In genomic region chrX:72081605-72082320, GRCh38 we compare ENCODE assay signal across 22 cellular contexts. TPM values are rescaled to one million over a fixed set of nuclear protein-coding genes. Genes with fewer than 3 reads are reported as not detected.
DNase-seq lines count a peak whose midpoint lies in the region; ATAC-seq and TF ChIP-seq lines count a peak whose summit lies in the region.
"Had no signal": no experiment of that assay in that cellular context is flagged by ENCODE, and none has a peak within 500 bp of the region (broad histone marks: within the 10 kb centered on the region; RNA-seq: fewer than 3 reads in every experiment).

No MANE protein-coding gene starts in this region.

- peaks cover 21% of the 10 kb centered on the region for H3K4me1 Mint-ChIP-seq in progenitor cell of endocrine pancreas (ENCODE audit: low read depth)

- no peaks in the 10 kb centered on the region for H3K36me3 Mint-ChIP-seq in progenitor cell of endocrine pancreas (ENCODE audit: insufficient read depth)
- H3K36me3 Mint-ChIP-seq: activated CD8-positive, alpha-beta memory T cell treated with anti-CD3 and anti-CD28 coated beads, Interleukin-2, amount 10 ng/mL, durations not matched to agents 7 days and 5 days; activated naive CD8-positive, alpha-beta T cell treated with anti-CD3 and anti-CD28 coated beads for 36 hours; stimulated activated naive B cell treated with anti-CD40 and anti-IgM and Interleukin-4, amounts not matched to agents 10 μg/mL and 1 μg/mL and 100 μg/mL, for 72 hours had no signal

- no peak for TF ChIP-seq CTCF in progenitor cell of endocrine pancreas (IDR thresholded peaks at IDR 0.05; ENCODE audit: unreplicated experiment)

- no peaks in the 10 kb centered on the region for H3K27me3 Mint-ChIP-seq in progenitor cell of endocrine pancreas

- ATAC-seq in HG03378 (IDR thresholded peaks at IDR 0.05; ENCODE audit: unreplicated experiment) (no peak), GM19023 (IDR thresholded peaks at IDR 0.05; ENCODE audit: unreplicated experiment) (no peak)
- ATAC-seq: activated CD8-positive, alpha-beta memory T cell treated with anti-CD3 and anti-CD28 coated beads, Interleukin-2, amount 10 ng/mL, durations not matched to agents 7 days and 5 days; foreskin keratinocyte; stimulated activated naive B cell treated with anti-CD40 and anti-IgM and Interleukin-4, amounts not matched to agents 10 μg/mL and 1 μg/mL and 100 μg/mL, for 72 hours had no signal

- peak overlapping the region; percentile 95 for H3K27ac Mint-ChIP-seq in progenitor cell of endocrine pancreas
- H3K27ac Mint-ChIP-seq: activated CD8-positive, alpha-beta memory T cell treated with anti-CD3 and anti-CD28 coated beads, Interleukin-2, amount 10 ng/mL, durations not matched to agents 7 days and 5 days; activated naive CD8-positive, alpha-beta T cell treated with anti-CD3 and anti-CD28 coated beads for 36 hours; activated T-helper 1 cell treated with anti-CD3 and anti-CD28 coated beads, Interleukin-12 subunit alpha, Interleukin-12 subunit beta, Interleukin-2, Interleukin-4 antibody, amounts not matched to agents 30 ng/mL and 10 ng/mL and 1 ng/mL, durations not matched to agents 14 hours and 24 hours and 36 hours; stimulated activated naive B cell treated with anti-CD40 and anti-IgM and Interleukin-4, amounts not matched to agents 10 μg/mL and 1 μg/mL and 100 μg/mL, for 72 hours; T-helper 2 cell treated with Interferon-gamma antibody and Interleukin-4, amounts not matched to agents 5 μg/mL and 100 μg/mL, for 36 hours had no signal

- peaks cover 17% of the 10 kb centered on the region for H3K9me3 Mint-ChIP-seq in progenitor cell of endocrine pancreas (ENCODE audit: low read depth)
- H3K9me3 Mint-ChIP-seq: activated naive CD8-positive, alpha-beta T cell treated with anti-CD3 and anti-CD28 coated beads for 36 hours; activated T-helper 1 cell treated with anti-CD3 and anti-CD28 coated beads, Interleukin-12 subunit alpha, Interleukin-12 subunit beta, Interleukin-2, Interleukin-4 antibody, amounts not matched to agents 30 ng/mL and 10 ng/mL and 1 ng/mL, durations not matched to agents 14 hours and 24 hours and 36 hours; stimulated activated naive B cell treated with anti-CD40 and anti-IgM and Interleukin-4, amounts not matched to agents 10 μg/mL and 1 μg/mL and 100 μg/mL, for 72 hours; T-helper 2 cell treated with Interferon-gamma antibody and Interleukin-4, amounts not matched to agents 5 μg/mL and 100 μg/mL, for 36 hours had no signal

- H3K4me3 Mint-ChIP-seq in progenitor cell of endocrine pancreas (ENCODE audit: low read depth) = no peak overlapping the region
- H3K4me3 Mint-ChIP-seq: activated CD8-positive, alpha-beta memory T cell treated with anti-CD3 and anti-CD28 coated beads, Interleukin-2, amount 10 ng/mL, durations not matched to agents 7 days and 5 days; activated naive CD8-positive, alpha-beta T cell treated with anti-CD3 and anti-CD28 coated beads for 36 hours; activated T-helper 1 cell treated with anti-CD3 and anti-CD28 coated beads, Interleukin-12 subunit alpha, Interleukin-12 subunit beta, Interleukin-2, Interleukin-4 antibody, amounts not matched to agents 30 ng/mL and 10 ng/mL and 1 ng/mL, durations not matched to agents 14 hours and 24 hours and 36 hours; stimulated activated naive B cell treated with anti-CD40 and anti-IgM and Interleukin-4, amounts not matched to agents 10 μg/mL and 1 μg/mL and 100 μg/mL, for 72 hours; T-helper 2 cell treated with Interferon-gamma antibody and Interleukin-4, amounts not matched to agents 5 μg/mL and 100 μg/mL, for 36 hours had no signal

- DNase-seq in ELF-1 (ENCODE audit: low read depth, low spot score) (peak; percentile 91), SK-N-DZ (ENCODE audit: low spot score) (peak; percentile 65), islet precursor cell (peak; percentile 87), progenitor cell of endocrine pancreas (ENCODE audit: low spot score, unreplicated experiment) (no peak), NCI-H748 treated with DMSO at 0.1 percent for 48 hours (lab: John Stamatoyannopoulos, UW) (no peak)
- no peak for DNase-seq in activated CD8-positive, alpha-beta memory T cell treated with anti-CD3 and anti-CD28 coated beads, Interleukin-2, amount 50 U/mL, for 48 hours
- DNase-seq: activated CD4-positive, alpha-beta T cell treated with anti-CD3 and anti-CD28 coated beads, Interleukin-2, amount 50 U/mL, for 1 hour; activated CD8-positive, alpha-beta memory T cell treated with anti-CD3 and anti-CD28 coated beads, Interleukin-2, amount 10 ng/mL, durations not matched to agents 7 days and 5 days; activated naive CD8-positive, alpha-beta T cell treated with anti-CD3 and anti-CD28 coated beads for 36 hours; DND-41; foreskin keratinocyte; H7; NCI-H1092 treated with DMSO at 0.1 percent for 48 hours; NCI-H1930; NCI-H345; NCI-H82; stimulated activated CD4-positive, alpha-beta T cell treated with anti-CD3 and anti-CD28 coated beads, Interleukin-4, amount 100 ng/mL, for 1 hour; stimulated activated naive B cell treated with anti-CD40 and anti-IgM and Interleukin-4, amounts not matched to agents 10 μg/mL and 1 μg/mL and 100 μg/mL, for 72 hours had no signal

RNA-seq across cellular contexts. Expression of gene RTL5, which starts 50.0 kb away (rescaled TPM):
- 2.2 and 2.4 TPM in 2 replicates for polyA plus RNA-seq in SK-N-DZ (2014; cell fraction: cytosol; rRNA removed)
- polyA plus RNA-seq in SK-N-DZ (2014; cell fraction: nucleus; rRNA removed) = 2.9 and 5.1 TPM in 2 replicates
- total RNA-seq in progenitor cell of endocrine pancreas = 19.4 and 21.1 TPM in 2 replicates

Comparison
In these comparisons a context has a peak if more than half of its experiments do, and no peak if none do; other contexts are left out.
1. DNase-seq: peak in ELF-1 (single experiment), SK-N-DZ (single experiment) and islet precursor cell (single experiment); none in progenitor cell of endocrine pancreas (single experiment), activated CD8-positive, alpha-beta memory T cell treated with anti-CD3 and anti-CD28 coated beads, Interleukin-2, amount 50 U/mL, for 48 hours (single experiment) and NCI-H748 treated with DMSO at 0.1 percent for 48 hours (single experiment).